Comparison of ENCODE assay signal across 33 cellular contexts in the genomic region with DNA sequence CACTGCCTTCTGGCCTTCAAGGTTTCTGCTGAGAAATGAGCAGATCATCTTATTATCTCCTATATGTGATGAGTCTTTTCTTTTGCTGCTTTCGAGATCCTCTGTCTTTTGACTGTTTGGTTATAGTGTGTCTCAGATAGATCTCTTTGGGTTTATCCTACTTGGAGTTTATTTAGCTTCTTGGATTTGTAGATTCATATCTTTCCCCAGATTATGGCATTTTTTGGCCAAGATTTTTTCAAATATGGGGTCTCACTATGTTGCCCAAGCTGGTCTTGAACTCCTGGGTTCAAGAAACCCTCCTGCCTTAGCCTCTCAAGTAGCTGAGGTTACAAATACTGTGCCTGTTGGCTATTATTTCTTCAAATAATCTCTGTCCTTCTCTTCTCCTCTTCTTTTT.
A peak's percentile ranks its signal among the peaks of the same experiment; 100 is the strongest.
DNase-seq lines count a peak whose midpoint lies in the region; ATAC-seq, FAIRE-seq and TF ChIP-seq lines count a peak whose summit lies in the region.
"Had no signal": no experiment of that assay in that cellular context is flagged by ENCODE, and none has a peak within 500 bp of the region (broad histone marks: within the 10 kb centered on the region; RNA-seq: fewer than 3 reads in every experiment).

No MANE protein-coding gene starts in this region.

- no peak overlapping the region for H2AFZ ChIP-seq in K562 (ENCODE audit: low read depth, low read length)

- H3K27me3 ChIP-seq in K562 (ENCODE audit: control insufficient read depth in 2 of 2, insufficient read depth in 2 of 2, low read length in 2 of 2) = no peaks in the 10 kb centered on the region
- H3K27me3 ChIP-seq: BE2C; BLaER1; BLaER1 treated with 17β-estradiol and CSF1 and Interleukin-3, amounts not matched to agents 10 nM and 100 nM had no signal

- H3K4me1 ChIP-seq in HEK293 (ENCODE audit: control insufficient read depth, insufficient read depth, low read length) (no peaks in the 10 kb centered on the region), K562 (replicated peaks in 1 of 2; ENCODE audit: control insufficient read depth in 2 of 2, insufficient read depth in 2 of 2, low read length in 2 of 2) (no peaks in the 10 kb centered on the region)
- H3K4me1 ChIP-seq: A549, BE2C, Caco-2 had no signal

- no peak overlapping the region for H3K27ac ChIP-seq in HEK293 (ENCODE audit: extremely low read depth, low read depth, low read length)
- no peak overlapping the region for H3K27ac ChIP-seq in K562 (ENCODE audit: extremely low read depth, low read depth, low read length)
- H3K27ac ChIP-seq: 22Rv1; A549; BLaER1; BLaER1 treated with 17β-estradiol and CSF1 and Interleukin-3, amounts not matched to agents 10 nM and 100 nM; C4-2B had no signal

- 100% methylated on average over 1 of the region's 1 CpG for WGBS in K562 (ENCODE audit: insufficient coverage, low coverage, missing lambda C conversion rate)

- H3K4me3 ChIP-seq in HEK293 (ENCODE audit: low read depth, low read length) (no peak overlapping the region), K562 (no peak overlapping the region)
- H3K4me3 ChIP-seq: A549; BLaER1; BLaER1 treated with 17β-estradiol and CSF1 and Interleukin-3, amounts not matched to agents 10 nM and 100 nM had no signal

- H3K9me3 ChIP-seq in HEK293 (ENCODE audit: control insufficient read depth, insufficient read depth, low read depth, low read length) (no peaks in the 10 kb centered on the region), K562 (replicated peaks; ENCODE audit: control insufficient read depth, insufficient read depth, low read depth, low read length) (no peaks in the 10 kb centered on the region)
- H3K9me3 ChIP-seq: BE2C, Caco-2 had no signal

- no peak for TF ChIP-seq RAD21 in K562 (CRISPR knock-in tag; conservative IDR thresholded peaks at IDR 0.05 in 1 of 2, IDR thresholded peaks at IDR 0.05 in 1 of 2)

- CTCF ChIA-PET in HEK293 (lab: Yijun Ruan, JAX) = interaction anchor here (0.6 kb wide), 1 partner anchor 691 kb away, joined by 3 read pairs; no protein-coding TSS in a partner anchor
- CTCF ChIA-PET in K562 (lab: Yijun Ruan, JAX; ENCODE audit: low intra/inter-chr PET ratio) = no interaction called here

- no peaks in the 10 kb centered on the region for H3K79me2 ChIP-seq in K562 (ENCODE audit: control insufficient read depth, insufficient read depth, low read length)

- in situ Hi-C loops in K562 (cut with MboI) = no loop called here

- no peak for TF ChIP-seq CTCF in HEK293 (tag by site-specific recombination; IDR thresholded peaks at IDR 0.05)
- no peak for TF ChIP-seq CTCF in K562 (IDR thresholded peaks at IDR 0.05 in 2 of 3, conservative IDR thresholded peaks at IDR 0.05 in 1 of 3; ENCODE audit: insufficient read depth in 2 of 3, low read depth in 1 of 3, low read length in 3 of 3)

- H3K9me1 ChIP-seq in K562 (ENCODE audit: control insufficient read depth, insufficient read depth, low read length) = no peaks in the 10 kb centered on the region

- H3K4me2 ChIP-seq in K562 (ENCODE audit: insufficient read depth, low read length) = no peak overlapping the region
- H3K4me2 ChIP-seq: A549; BLaER1; BLaER1 treated with 17β-estradiol and CSF1 and Interleukin-3, amounts not matched to agents 10 nM and 100 nM had no signal

- peak; percentile 24 for FAIRE-seq in GM18507 (lab: Jason Lieb, UNC)
- FAIRE-seq in K562 (lab: Jason Lieb, UNC) = peak; percentile 15
- FAIRE-seq: A204.1, D721Med had no signal

- H3K9ac ChIP-seq in K562 (ENCODE audit: insufficient read depth in 1 of 2, low read depth in 2 of 2, low read length in 2 of 2) = no peak overlapping the region
- H3K9ac ChIP-seq: BLaER1; BLaER1 treated with 17β-estradiol and CSF1 and Interleukin-3, amounts not matched to agents 10 nM and 100 nM had no signal

- no peaks in the 10 kb centered on the region for H4K20me1 ChIP-seq in K562 (replicated peaks; ENCODE audit: control insufficient read depth, insufficient read depth, low read length)
- H4K20me1 ChIP-seq: BLaER1; BLaER1 treated with 17β-estradiol and CSF1 and Interleukin-3, amounts not matched to agents 10 nM and 100 nM had no signal

- peaks cover 19 to 25% of the 10 kb centered on the region in 2 experiments for H3K36me3 ChIP-seq in HEK293 (ENCODE audit: control insufficient read depth in 2 of 2, insufficient read depth in 1 of 2, low read length in 2 of 2)
- peaks cover 40% of the 10 kb centered on the region for H3K36me3 ChIP-seq in K562 (ENCODE audit: control insufficient read depth, insufficient read depth, low read length)

- TF ChIP-seq POLR2A in K562 (conservative IDR thresholded peaks at IDR 0.05) = no peak

- intact Hi-C loops in K562 (cut with micrococcal nuclease) = no loop called here

- POLR2A ChIA-PET in HEK293 (lab: Yijun Ruan, JAX) (no interaction called here), K562 (lab: Yijun Ruan, JAX) (no interaction called here)

- no TSS peak for BruUV-seq in K562 (replicated peaks; lab: Mats Ljungman, UMichigan)

- DNase-seq in GM18507 (ENCODE audit: extremely low spot score, insufficient read length, low read depth) (no peak), K562 (ENCODE audit: extremely low read depth in 1 of 4, low spot score in 3 of 4) (no peak), NCI-H187 (lab: John Stamatoyannopoulos, UW) (no peak)
- no peak for DNase-seq in activated naive CD4-positive, alpha-beta T cell (lab: John Stamatoyannopoulos, UW)
- no peak for DNase-seq in stimulated activated CD4-positive, alpha-beta T cell treated with anti-CD3 and anti-CD28 coated beads, Interleukin-1b, Interleukin-23, amount 100 ng/mL, for 48 hours
- DNase-seq: 8988T; ACHN; AML-193; BE2C; C1 segment of cervical spinal cord; Caco-2; Calu3; CD4-positive, alpha-beta memory T cell; CD4-positive, alpha-beta T cell; CD4-positive, CD25-positive, alpha-beta regulatory T cell; CD8-positive, alpha-beta memory T cell; CD8-positive, alpha-beta T cell; COR-L47; DMS 273 treated with DMSO at 0.1 percent for 48 hours; DMS153; DMS53; DMS79; DMS79 treated with DMSO at 0.1 percent for 48 hours; DND-41; EL had no signal

- TF ChIP-seq EP300 in K562 (IDR thresholded peaks at IDR 0.05; ENCODE audit: low read length) = no peak

- no peak for ATAC-seq in K562
- ATAC-seq: A549; CD8-positive, alpha-beta T cell had no signal

TF ChIP-seq in HEK293, 187 proteins besides CTCF, POLR2A, EP300 and RAD21:
- peak; percentile 98 for TF ChIP-seq ZNF558 (tag by site-specific recombination; IDR thresholded peaks at IDR 0.05)
- no peak for TF ChIP-seq KLF16 (tag by site-specific recombination; IDR thresholded peaks at IDR 0.05)

TF ChIP-seq in K562, 482 proteins besides CTCF, POLR2A, EP300 and RAD21 (continues in another document):
- no peak for TF ChIP-seq ZFP1 (CRISPR knock-in tag; IDR thresholded peaks at IDR 0.05)
- no peak for TF ChIP-seq ZKSCAN1 (IDR thresholded peaks at IDR 0.05; ENCODE audit: low read depth, low read length)
- TF ChIP-seq, protein P1, sequence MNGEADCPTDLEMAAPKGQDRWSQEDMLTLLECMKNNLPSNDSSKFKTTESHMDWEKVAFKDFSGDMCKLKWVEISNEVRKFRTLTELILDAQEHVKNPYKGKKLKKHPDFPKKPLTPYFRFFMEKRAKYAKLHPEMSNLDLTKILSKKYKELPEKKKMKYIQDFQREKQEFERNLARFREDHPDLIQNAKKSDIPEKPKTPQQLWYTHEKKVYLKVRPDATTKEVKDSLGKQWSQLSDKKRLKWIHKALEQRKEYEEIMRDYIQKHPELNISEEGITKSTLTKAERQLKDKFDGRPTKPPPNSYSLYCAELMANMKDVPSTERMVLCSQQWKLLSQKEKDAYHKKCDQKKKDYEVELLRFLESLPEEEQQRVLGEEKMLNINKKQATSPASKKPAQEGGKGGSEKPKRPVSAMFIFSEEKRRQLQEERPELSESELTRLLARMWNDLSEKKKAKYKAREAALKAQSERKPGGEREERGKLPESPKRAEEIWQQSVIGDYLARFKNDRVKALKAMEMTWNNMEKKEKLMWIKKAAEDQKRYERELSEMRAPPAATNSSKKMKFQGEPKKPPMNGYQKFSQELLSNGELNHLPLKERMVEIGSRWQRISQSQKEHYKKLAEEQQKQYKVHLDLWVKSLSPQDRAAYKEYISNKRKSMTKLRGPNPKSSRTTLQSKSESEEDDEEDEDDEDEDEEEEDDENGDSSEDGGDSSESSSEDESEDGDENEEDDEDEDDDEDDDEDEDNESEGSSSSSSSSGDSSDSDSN (IDR thresholded peaks at IDR 0.05; ENCODE audit: borderline replicate concordance in 1 of 2, low read depth in 2 of 2, low read length in 2 of 2) = no peak
- TF ChIP-seq HDAC1 (IDR thresholded peaks at IDR 0.05) = no peak
- TF ChIP-seq HNRNPH1 (optimal IDR thresholded peaks at IDR 0.05; ENCODE audit: low read depth, low read length) = no peak
- TF ChIP-seq, protein P2, sequence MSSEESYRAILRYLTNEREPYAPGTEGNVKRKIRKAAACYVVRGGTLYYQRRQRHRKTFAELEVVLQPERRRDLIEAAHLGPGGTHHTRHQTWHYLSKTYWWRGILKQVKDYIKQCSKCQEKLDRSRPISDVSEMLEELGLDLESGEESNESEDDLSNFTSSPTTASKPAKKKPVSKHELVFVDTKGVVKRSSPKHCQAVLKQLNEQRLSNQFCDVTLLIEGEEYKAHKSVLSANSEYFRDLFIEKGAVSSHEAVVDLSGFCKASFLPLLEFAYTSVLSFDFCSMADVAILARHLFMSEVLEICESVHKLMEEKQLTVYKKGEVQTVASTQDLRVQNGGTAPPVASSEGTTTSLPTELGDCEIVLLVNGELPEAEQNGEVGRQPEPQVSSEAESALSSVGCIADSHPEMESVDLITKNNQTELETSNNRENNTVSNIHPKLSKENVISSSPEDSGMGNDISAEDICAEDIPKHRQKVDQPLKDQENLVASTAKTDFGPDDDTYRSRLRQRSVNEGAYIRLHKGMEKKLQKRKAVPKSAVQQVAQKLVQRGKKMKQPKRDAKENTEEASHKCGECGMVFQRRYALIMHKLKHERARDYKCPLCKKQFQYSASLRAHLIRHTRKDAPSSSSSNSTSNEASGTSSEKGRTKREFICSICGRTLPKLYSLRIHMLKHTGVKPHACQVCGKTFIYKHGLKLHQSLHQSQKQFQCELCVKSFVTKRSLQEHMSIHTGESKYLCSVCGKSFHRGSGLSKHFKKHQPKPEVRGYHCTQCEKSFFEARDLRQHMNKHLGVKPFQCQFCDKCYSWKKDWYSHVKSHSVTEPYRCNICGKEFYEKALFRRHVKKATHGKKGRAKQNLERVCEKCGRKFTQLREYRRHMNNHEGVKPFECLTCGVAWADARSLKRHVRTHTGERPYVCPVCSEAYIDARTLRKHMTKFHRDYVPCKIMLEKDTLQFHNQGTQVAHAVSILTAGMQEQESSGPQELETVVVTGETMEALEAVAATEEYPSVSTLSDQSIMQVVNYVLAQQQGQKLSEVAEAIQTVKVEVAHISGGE (CRISPR knock-in tag; IDR thresholded peaks at IDR 0.05) = no peak
- TF ChIP-seq SMARCA4 (IDR thresholded peaks at IDR 0.05) = no peak
- no peak for TF ChIP-seq FUS (optimal IDR thresholded peaks at IDR 0.05; ENCODE audit: low read depth, low read length)
- TF ChIP-seq NONO (IDR thresholded peaks at IDR 0.05; ENCODE audit: low read depth in 2 of 2, low read length in 1 of 2) = no peak
- no peak for TF ChIP-seq ZNF282 (CRISPR knock-in tag; IDR thresholded peaks at IDR 0.05)
- TF ChIP-seq SMAD3 (CRISPR knock-in tag; conservative IDR thresholded peaks at IDR 0.05) = no peak
- no peak for TF ChIP-seq LARP7 (IDR thresholded peaks at IDR 0.05)
- no peak for TF ChIP-seq CAMTA2 (CRISPR knock-in tag; conservative IDR thresholded peaks at IDR 0.05)
